Comparison of ENCODE assay signal across 8 cellular contexts in the genomic region with DNA sequence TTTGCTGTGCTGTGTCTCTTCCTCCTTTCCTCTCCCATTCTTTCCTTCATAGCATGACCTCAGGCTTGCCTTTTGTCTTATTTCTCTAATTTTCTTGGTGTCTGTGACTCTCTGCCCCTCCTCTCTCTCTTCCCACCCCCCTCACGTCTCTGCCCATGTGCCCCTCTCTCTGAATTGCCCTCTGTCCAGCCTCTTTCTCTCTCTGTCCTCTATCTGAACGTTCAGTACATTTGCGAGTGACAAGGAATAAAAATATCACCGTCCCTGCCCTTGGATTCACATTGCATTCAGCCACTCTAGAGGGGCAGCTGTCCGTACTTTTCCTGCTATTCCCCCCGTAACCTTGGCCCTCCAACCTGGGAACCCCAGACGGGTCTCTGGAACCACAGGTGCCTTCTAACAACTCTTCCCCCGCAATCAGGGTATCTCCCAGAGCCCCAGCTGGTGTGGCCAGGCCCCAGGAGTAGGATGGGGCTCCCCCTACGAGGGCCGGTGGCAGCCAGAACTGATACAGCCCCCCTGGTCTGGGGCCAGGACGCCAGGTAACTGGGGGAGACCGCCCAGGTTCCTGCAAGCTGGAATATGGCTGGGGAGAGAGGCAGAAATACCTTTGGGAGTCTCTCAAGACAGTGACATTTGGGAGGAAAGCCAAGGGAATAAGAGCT. TPM values are rescaled to one million over a fixed set of nuclear protein-coding genes. Genes with fewer than 3 reads are reported as not detected.
DNase-seq lines count a peak whose midpoint lies in the region; ATAC-seq and TF ChIP-seq lines count a peak whose summit lies in the region.

No MANE protein-coding gene starts in this region.

- H3K4me3 ChIP-seq in choroid plexus epithelial cell (ENCODE audit: low read depth, low read length) = peak overlapping the region; percentile 82

- DNase-seq in stimulated activated naive CD8-positive, alpha-beta T cell treated with anti-CD3 and anti-CD28 coated beads, Interleukin-15, Interleukin-2, amounts not matched to agents 100 U/mL and 50 U/mL, for 24 hours = no peak
- DNase-seq in choroid plexus epithelial cell (ENCODE audit: low read depth) (no peak), mesothelial cell of epicardium (ENCODE audit: low spot score in 2 of 2, unreplicated experiment in 2 of 2) (no peak), omental fat pad (ENCODE audit: low spot score) (no peak), head of caudate nucleus (no peak)
- DNase-seq in stimulated activated CD4-positive, alpha-beta T cell treated with anti-CD3 and anti-CD28 coated beads, Interleukin-2, amount 100 ng/mL, for 24 hours = no peak

- H3K4me1 Mint-ChIP-seq in stimulated activated naive CD8-positive, alpha-beta T cell treated with anti-CD3 and anti-CD28 coated beads, Interleukin-15, Interleukin-2, amounts not matched to agents 100 ng/mL and 50 ng/mL, for 24 hours (ENCODE audit: low read depth) = peaks cover 22% of the 10 kb centered on the region
- peaks cover 16% of the 10 kb centered on the region for H3K4me1 Mint-ChIP-seq in mesothelial cell of epicardium

- peak overlapping the region; percentile 83 for H3K4me3 Mint-ChIP-seq in stimulated activated naive CD8-positive, alpha-beta T cell treated with anti-CD3 and anti-CD28 coated beads, Interleukin-15, Interleukin-2, amounts not matched to agents 100 ng/mL and 50 ng/mL, for 24 hours
- H3K4me3 Mint-ChIP-seq in mesothelial cell of epicardium = peak overlapping the region; percentile 86

- ATAC-seq in stimulated activated naive CD8-positive, alpha-beta T cell treated with anti-CD3 and anti-CD28 coated beads, Interleukin-15, Interleukin-2, amounts not matched to agents 100 U/mL and 50 U/mL, for 24 hours = no peak
- ATAC-seq in omental fat pad (ENCODE audit: low FRiP score) (no peak), HG03460 (IDR thresholded peaks at IDR 0.05; ENCODE audit: unreplicated experiment) (no peak)

- TF ChIP-seq CTCF in choroid plexus epithelial cell (conservative IDR thresholded peaks at IDR 0.05; ENCODE audit: low read depth, low read length) (no peak), mesothelial cell of epicardium (IDR thresholded peaks at IDR 0.05; ENCODE audit: unreplicated experiment) (no peak), omental fat pad (IDR thresholded peaks at IDR 0.05) (no peak)

- H3K9me3 Mint-ChIP-seq in stimulated activated naive CD8-positive, alpha-beta T cell treated with anti-CD3 and anti-CD28 coated beads, Interleukin-15, Interleukin-2, amounts not matched to agents 100 ng/mL and 50 ng/mL, for 24 hours = no peaks in the 10 kb centered on the region
- no peaks in the 10 kb centered on the region for H3K9me3 Mint-ChIP-seq in mesothelial cell of epicardium

- no peak overlapping the region for H3K27ac Mint-ChIP-seq in stimulated activated naive CD8-positive, alpha-beta T cell treated with anti-CD3 and anti-CD28 coated beads, Interleukin-15, Interleukin-2, amounts not matched to agents 100 ng/mL and 50 ng/mL, for 24 hours
- peak overlapping the region; percentile 30 for H3K27ac Mint-ChIP-seq in mesothelial cell of epicardium

- intact Hi-C loops in head of caudate nucleus (cut with DNase I) = no loop called here

- H3K36me3 Mint-ChIP-seq in stimulated activated naive CD8-positive, alpha-beta T cell treated with anti-CD3 and anti-CD28 coated beads, Interleukin-15, Interleukin-2, amounts not matched to agents 100 ng/mL and 50 ng/mL, for 24 hours (ENCODE audit: low read depth) = peaks cover 18% of the 10 kb centered on the region
- peaks cover 24% of the 10 kb centered on the region for H3K36me3 Mint-ChIP-seq in mesothelial cell of epicardium

- H3K27me3 Mint-ChIP-seq in stimulated activated naive CD8-positive, alpha-beta T cell treated with anti-CD3 and anti-CD28 coated beads, Interleukin-15, Interleukin-2, amounts not matched to agents 100 ng/mL and 50 ng/mL, for 24 hours = no peaks in the 10 kb centered on the region
- peaks cover 5% of the 10 kb centered on the region for H3K27me3 Mint-ChIP-seq in mesothelial cell of epicardium (ENCODE audit: low read depth)

RNA-seq across cellular contexts. Expression of a gene that starts 1.8 kb away (rescaled TPM):
- total RNA-seq in mesothelial cell of epicardium = 78.5 to 82.9 TPM (median 81.7 TPM) in 3 replicates
- 10 to 100 TPM; 64.5 to 92.5 (median 76.4) TPM for total RNA-seq in omental fat pad

RNA-seq across cellular contexts. Expression of a gene that starts 2.2 kb away (rescaled TPM):
- total RNA-seq in mesothelial cell of epicardium (1.7 to 3.1 TPM (median 2.7 TPM) in 3 replicates), omental fat pad (1 to 10 TPM in 3 of 4 donors, not detected in 1; 1.0 to 1.4 (median 1.3) TPM)

RNA-seq across cellular contexts. Expression of a gene that starts 12.1 kb away (rescaled TPM):
- total RNA-seq in mesothelial cell of epicardium (27.0 to 31.6 TPM (median 31.2 TPM) in 3 replicates), omental fat pad (10 to 100 TPM; 11.4 to 27.7 (median 21.4) TPM)

RNA-seq across cellular contexts. Expression of a gene that starts 31.9 kb away (rescaled TPM):
- total RNA-seq in mesothelial cell of epicardium = 72.8 to 86.9 TPM (median 72.9 TPM) in 3 replicates
- 10 to 100 TPM; 45.3 to 71.0 (median 47.5) TPM for total RNA-seq in omental fat pad

RNA-seq across cellular contexts. Expression of a gene that starts 35.7 kb away (rescaled TPM):
- 0.20 to 0.54 TPM (median 0.38 TPM) in 3 replicates for total RNA-seq in mesothelial cell of epicardium
- total RNA-seq in omental fat pad = not detected
